9 cellular contexts compared by ENCODE assay signal in genomic region chrX:12771445-12772069, GRCh38. TPM values are rescaled to one million over a fixed set of nuclear protein-coding genes. Genes with fewer than 3 reads are reported as not detected.
DNase-seq lines count a peak whose midpoint lies in the region; ATAC-seq and TF ChIP-seq lines count a peak whose summit lies in the region.
"Had no signal": no experiment of that assay in that cellular context is flagged by ENCODE, and none has a peak within 500 bp of the region (broad histone marks: within the 10 kb centered on the region; RNA-seq: fewer than 3 reads in every experiment).

No MANE protein-coding gene starts in this region.

- H3K9me3 Mint-ChIP-seq in activated CD4-positive, alpha-beta T cell treated with anti-CD3 and anti-CD28 coated beads, Interleukin-2, amount 10 ng/mL, durations not matched to agents 7 days and 5 days = no peaks in the 10 kb centered on the region
- H3K9me3 Mint-ChIP-seq in naive thymus-derived CD4-positive, alpha-beta T cell = peaks cover 0 to 2% (median 0%) of the 10 kb centered on the region in 11 donors
- H3K9me3 Mint-ChIP-seq: T-helper 1 cell treated with Interleukin-12 subunit alpha and Interleukin-12 subunit beta and Interleukin-4 antibody, amounts not matched to agents 30 μg/mL and 1 μg/mL, for 36 hours had no signal

- 45 to 49% methylated on average over 12 to 14 of the region's 22 CpGs for WGBS in thyroid gland, 2 donors

- H3K4me1 Mint-ChIP-seq in activated CD4-positive, alpha-beta T cell treated with anti-CD3 and anti-CD28 coated beads, Interleukin-2, amount 10 ng/mL, durations not matched to agents 7 days and 5 days = peaks cover 9% of the 10 kb centered on the region
- H3K4me1 Mint-ChIP-seq in naive thymus-derived CD4-positive, alpha-beta T cell = peaks cover 0 to 13% (median 8%) of the 10 kb centered on the region in 7 donors

- TF ChIP-seq CTCF in thyroid gland (IDR thresholded peaks at IDR 0.05) = peak in 2 of 6 experiments; percentile 20 to 41

- no peak for TF ChIP-seq POLR2A in thyroid gland (IDR thresholded peaks at IDR 0.05)

- no peaks in the 10 kb centered on the region for H3K9me3 ChIP-seq in naive thymus-derived CD4-positive, alpha-beta T cell (ENCODE audit: control insufficient read depth in 2 of 3, low read length in 3 of 3)
- no peaks in the 10 kb centered on the region for H3K9me3 ChIP-seq in thyroid gland

- no peaks in the 10 kb centered on the region for H3K36me3 Mint-ChIP-seq in activated CD4-positive, alpha-beta T cell treated with anti-CD3 and anti-CD28 coated beads, Interleukin-2, amount 10 ng/mL, durations not matched to agents 7 days and 5 days (ENCODE audit: low read depth)
- H3K36me3 Mint-ChIP-seq in naive thymus-derived CD4-positive, alpha-beta T cell = no peaks in the 10 kb centered on the region

- H3K27ac ChIP-seq in naive thymus-derived CD4-positive, alpha-beta T cell (ENCODE audit: low read depth, low read length) = no peak overlapping the region
- no peak overlapping the region for H3K27ac ChIP-seq in thyroid gland

- peak; percentile 18; the same call in 1 of the 2 replicates for TF ChIP-seq RAD21 in Ishikawa (IDR thresholded peaks at IDR 0.05; ENCODE audit: low read depth)

- no peaks in the 10 kb centered on the region for H3K4me1 ChIP-seq in naive thymus-derived CD4-positive, alpha-beta T cell (ENCODE audit: control insufficient read depth in 2 of 2, insufficient read depth in 2 of 2, low read length in 2 of 2)
- no peaks in the 10 kb centered on the region for H3K4me1 ChIP-seq in thyroid gland

- no peak overlapping the region for H3K27ac Mint-ChIP-seq in activated CD4-positive, alpha-beta T cell treated with anti-CD3 and anti-CD28 coated beads, Interleukin-2, amount 10 ng/mL, durations not matched to agents 7 days and 5 days
- no peak overlapping the region for H3K27ac Mint-ChIP-seq in naive thymus-derived CD4-positive, alpha-beta T cell
- H3K27ac Mint-ChIP-seq: T-helper 1 cell treated with Interleukin-12 subunit alpha and Interleukin-12 subunit beta and Interleukin-4 antibody, amounts not matched to agents 30 μg/mL and 1 μg/mL, for 36 hours had no signal

- DNase-seq in ELF-1 (ENCODE audit: low read depth, low spot score) (peak; percentile 83), thyroid gland (peak; percentile 14 to 19), NCI-H446 (lab: John Stamatoyannopoulos, UW) (no peak)
- DNase-seq in activated CD4-positive, alpha-beta T cell treated with anti-CD3 and anti-CD28 coated beads, Interleukin-2, amount 10 ng/mL, durations not matched to agents 7 days and 5 days = peak; percentile 76
- peak; percentile 60 for DNase-seq in effector CD4-positive, alpha-beta T cell
- DNase-seq in naive thymus-derived CD4-positive, alpha-beta T cell = peak; percentile 46 to 72 (median 63)

- no peak overlapping the region for H3K4me3 Mint-ChIP-seq in activated CD4-positive, alpha-beta T cell treated with anti-CD3 and anti-CD28 coated beads, Interleukin-2, amount 10 ng/mL, durations not matched to agents 7 days and 5 days
- H3K4me3 Mint-ChIP-seq in naive thymus-derived CD4-positive, alpha-beta T cell = peak overlapping the region in 6 of 10 donors; percentile 14 to 50 (median 36)
- H3K4me3 Mint-ChIP-seq: T-helper 1 cell treated with Interleukin-12 subunit alpha and Interleukin-12 subunit beta and Interleukin-4 antibody, amounts not matched to agents 30 μg/mL and 1 μg/mL, for 36 hours had no signal

- H3K27me3 ChIP-seq in naive thymus-derived CD4-positive, alpha-beta T cell (ENCODE audit: control insufficient read depth in 2 of 2, insufficient read depth in 2 of 2, low read length in 2 of 2) = no peaks in the 10 kb centered on the region
- H3K27me3 ChIP-seq in thyroid gland = peaks cover 16% of the 10 kb centered on the region

- no peaks in the 10 kb centered on the region for H3K36me3 ChIP-seq in naive thymus-derived CD4-positive, alpha-beta T cell (ENCODE audit: control insufficient read depth in 2 of 3, insufficient read depth in 3 of 3, low read length in 3 of 3)
- no peaks in the 10 kb centered on the region for H3K36me3 ChIP-seq in thyroid gland

- ATAC-seq in GM21529 (IDR thresholded peaks at IDR 0.05; ENCODE audit: unreplicated experiment) = peak; percentile 99
- ATAC-seq in naive thymus-derived CD4-positive, alpha-beta T cell = peak; percentile 100

- intact Hi-C loops in naive thymus-derived CD4-positive, alpha-beta T cell (cut with micrococcal nuclease) = loop anchor here (2.0 to 5.0 kb wide), 7 partner anchors 19 to 1001 kb away; partner anchors contain the start of gene PRPS2 (in 1 of the 2)
- intact Hi-C loops in thyroid gland (cut with DNase I) = no loop called here

- CTCF ChIA-PET in activated CD4-positive, alpha-beta T cell treated with anti-CD3 and anti-CD28 coated beads, Interleukin-2, amount 10 ng/mL, durations not matched to agents 7 days and 5 days (lab: Charles Lee) = interaction anchor here (0.6 to 1.4 kb wide), 13 partner anchors 10 to 781 kb away, joined by 3 to 8 read pairs (median 4); partner anchors contain the start of gene PRPS2
- CTCF ChIA-PET in naive thymus-derived CD4-positive, alpha-beta T cell (lab: Charles Lee) = interaction anchor here (0.8 to 1.0 kb wide), 3 partner anchors 22 to 996 kb away, joined by 3 to 5 read pairs (median 4); no protein-coding TSS in a partner anchor

- POLR2A ChIA-PET in activated CD4-positive, alpha-beta T cell treated with anti-CD3 and anti-CD28 coated beads, Interleukin-2, amount 10 ng/mL, durations not matched to agents 7 days and 5 days (lab: Charles Lee) = no interaction called here
- POLR2A ChIA-PET in naive thymus-derived CD4-positive, alpha-beta T cell (lab: Charles Lee) = no interaction called here

- no peak for TF ChIP-seq EP300 in Ishikawa (IDR thresholded peaks at IDR 0.05; ENCODE audit: borderline replicate concordance)

- no peak overlapping the region for H3K4me3 ChIP-seq in naive thymus-derived CD4-positive, alpha-beta T cell (ENCODE audit: low read length)
- no peak overlapping the region for H3K4me3 ChIP-seq in thyroid gland (replicated peaks in 1 of 3)

- peaks cover 24% of the 10 kb centered on the region for H3K27me3 Mint-ChIP-seq in activated CD4-positive, alpha-beta T cell treated with anti-CD3 and anti-CD28 coated beads, Interleukin-2, amount 10 ng/mL, durations not matched to agents 7 days and 5 days
- H3K27me3 Mint-ChIP-seq in naive thymus-derived CD4-positive, alpha-beta T cell = peaks cover 0 to 32% (median 4%) of the 10 kb centered on the region in 5 donors

TF ChIP-seq in Ishikawa, 13 proteins besides CTCF, POLR2A, EP300 and RAD21:
- TF ChIP-seq CREB1 (IDR thresholded peaks at IDR 0.05; ENCODE audit: low read depth) (no peak), EGR1 (IDR thresholded peaks at IDR 0.05) (no peak), FOXM1 (IDR thresholded peaks at IDR 0.05; ENCODE audit: borderline replicate concordance, low read depth) (no peak), ZBTB7A (IDR thresholded peaks at IDR 0.05; ENCODE audit: low read depth) (no peak), YY1 (IDR thresholded peaks at IDR 0.05; ENCODE audit: low read depth) (no peak), NFIC (IDR thresholded peaks at IDR 0.05) (no peak), TEAD4 (IDR thresholded peaks at IDR 0.05) (no peak), MAX (IDR thresholded peaks at IDR 0.05) (no peak)
- TF ChIP-seq, protein P1, sequence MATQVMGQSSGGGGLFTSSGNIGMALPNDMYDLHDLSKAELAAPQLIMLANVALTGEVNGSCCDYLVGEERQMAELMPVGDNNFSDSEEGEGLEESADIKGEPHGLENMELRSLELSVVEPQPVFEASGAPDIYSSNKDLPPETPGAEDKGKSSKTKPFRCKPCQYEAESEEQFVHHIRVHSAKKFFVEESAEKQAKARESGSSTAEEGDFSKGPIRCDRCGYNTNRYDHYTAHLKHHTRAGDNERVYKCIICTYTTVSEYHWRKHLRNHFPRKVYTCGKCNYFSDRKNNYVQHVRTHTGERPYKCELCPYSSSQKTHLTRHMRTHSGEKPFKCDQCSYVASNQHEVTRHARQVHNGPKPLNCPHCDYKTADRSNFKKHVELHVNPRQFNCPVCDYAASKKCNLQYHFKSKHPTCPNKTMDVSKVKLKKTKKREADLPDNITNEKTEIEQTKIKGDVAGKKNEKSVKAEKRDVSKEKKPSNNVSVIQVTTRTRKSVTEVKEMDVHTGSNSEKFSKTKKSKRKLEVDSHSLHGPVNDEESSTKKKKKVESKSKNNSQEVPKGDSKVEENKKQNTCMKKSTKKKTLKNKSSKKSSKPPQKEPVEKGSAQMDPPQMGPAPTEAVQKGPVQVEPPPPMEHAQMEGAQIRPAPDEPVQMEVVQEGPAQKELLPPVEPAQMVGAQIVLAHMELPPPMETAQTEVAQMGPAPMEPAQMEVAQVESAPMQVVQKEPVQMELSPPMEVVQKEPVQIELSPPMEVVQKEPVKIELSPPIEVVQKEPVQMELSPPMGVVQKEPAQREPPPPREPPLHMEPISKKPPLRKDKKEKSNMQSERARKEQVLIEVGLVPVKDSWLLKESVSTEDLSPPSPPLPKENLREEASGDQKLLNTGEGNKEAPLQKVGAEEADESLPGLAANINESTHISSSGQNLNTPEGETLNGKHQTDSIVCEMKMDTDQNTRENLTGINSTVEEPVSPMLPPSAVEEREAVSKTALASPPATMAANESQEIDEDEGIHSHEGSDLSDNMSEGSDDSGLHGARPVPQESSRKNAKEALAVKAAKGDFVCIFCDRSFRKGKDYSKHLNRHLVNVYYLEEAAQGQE (IDR thresholded peaks at IDR 0.05; ENCODE audit: low read depth) = no peak

RNA-seq across cellular contexts. Expression of gene PRPS2, which starts 19.7 kb away (rescaled TPM):
- total RNA-seq in activated CD4-positive, alpha-beta T cell treated with anti-CD3 and anti-CD28 coated beads, Interleukin-2, amount 10 ng/mL, durations not matched to agents 7 days and 5 days = 100 to 1,000 TPM in 1 of 2 experiments, 10 to 100 TPM in 1; 92.5 to 108 TPM
- total RNA-seq in naive thymus-derived CD4-positive, alpha-beta T cell = 10 to 100 TPM; 24.7 to 95.8 (median 32.0) TPM
- polyA plus RNA-seq in naive thymus-derived CD4-positive, alpha-beta T cell = 10 to 100 TPM; 26.0 to 34.7 TPM
- total RNA-seq in thyroid gland = 10 to 100 TPM; 16.6 to 31.7 (median 27.2) TPM

Comparison
In these comparisons a context has a peak if more than half of its experiments do, and no peak if none do; other contexts are left out.
1. DNase-seq: peak in ELF-1 (single experiment), activated CD4-positive, alpha-beta T cell treated with anti-CD3 and anti-CD28 coated beads, Interleukin-2, amount 10 ng/mL, durations not matched to agents 7 days and 5 days (single experiment), effector CD4-positive, alpha-beta T cell (single experiment), naive thymus-derived CD4-positive, alpha-beta T cell (9 of 9) and thyroid gland (2 of 2); none in NCI-H446 (0 of 2).